Comparison of ENCODE assay signal across 22 cellular contexts in genomic region chr3:51928438-51928837, GRCh38. TPM values are rescaled to one million over a fixed set of nuclear protein-coding genes. Genes with fewer than 3 reads are reported as not detected.
DNase-seq lines count a peak whose midpoint lies in the region; ATAC-seq, FAIRE-seq and TF ChIP-seq lines count a peak whose summit lies in the region.
"Had no signal": no experiment of that assay in that cellular context is flagged by ENCODE, and none has a peak within 500 bp of the region (broad histone marks: within the 10 kb centered on the region; RNA-seq: fewer than 3 reads in every experiment).

No MANE protein-coding gene starts in this region.

- peak; percentile 44 for DNase-seq in activated CD8-positive, alpha-beta memory T cell treated with anti-CD3 and anti-CD28 coated beads, Interleukin-2, amount 50 U/mL, for 48 hours
- no peak for DNase-seq in activated CD8-positive, alpha-beta memory T cell treated with anti-CD3 and anti-CD28 coated beads, Interleukin-2, amount 50 U/mL, for 4 hours
- no peak for DNase-seq in HepG2 (ENCODE audit: low spot score)
- DNase-seq in stomach, result peak; percentile 18
- peak; percentile 36 for DNase-seq in ureter (ENCODE audit: low spot score)
- DNase-seq in prostate gland (ENCODE audit: low spot score), result no peak
- no peak for DNase-seq in CD14-positive monocyte (ENCODE audit: low spot score)
- DNase-seq in NOMO-1 treated with dmso at 0.1 percent for 144 hours (lab: John Stamatoyannopoulos, UW; ENCODE audit: unreplicated experiment), result no peak
- DNase-seq: 8988T, Calu3, DMS 273 treated with DMSO at 0.1 percent for 48 hours, DMS53, DND-41, EL, GOT3, H9 had no signal

- no peak for TF ChIP-seq RAD21 in HepG2 (CRISPR knock-in tag; IDR thresholded peaks at IDR 0.05)

- no peaks in the 10 kb centered on the region for H3K4me1 Mint-ChIP-seq in CD14-positive monocyte
- H3K4me1 Mint-ChIP-seq: H9 had no signal

- H3K4me3 ChIP-seq in HepG2 (replicated peaks in 1 of 3; ENCODE audit: insufficient read depth in 1 of 3, low read depth in 2 of 3, low read length in 3 of 3), result no peak overlapping the region
- H3K4me3 ChIP-seq in stomach, result no peak overlapping the region
- no peak overlapping the region for H3K4me3 ChIP-seq in prostate gland
- H3K4me3 ChIP-seq: BLaER1, GM12878 had no signal

- no peak for TF ChIP-seq CTCF in HepG2 (CRISPR knock-in tag; IDR thresholded peaks at IDR 0.05)
- TF ChIP-seq CTCF in stomach (IDR thresholded peaks at IDR 0.05), result no peak
- TF ChIP-seq CTCF in prostate gland (IDR thresholded peaks at IDR 0.05), result no peak
- TF ChIP-seq CTCF in CD14-positive monocyte (IDR thresholded peaks at IDR 0.05), result no peak

- H2AFZ ChIP-seq in HepG2 (ENCODE audit: low read length), result no peak overlapping the region

- H3K27me3 Mint-ChIP-seq in CD14-positive monocyte (ENCODE audit: low read depth in 3 of 3), result peaks cover 4 to 12% (median 5%) of the 10 kb centered on the region in 3 donors

- in situ Hi-C loops in HepG2 (cut with HindIII; ENCODE audit: extremely low pct_ligation_motif_present, low pct_unique_long_range_greater_than_20kb), result no loop called here

- no peak for FAIRE-seq in HepG2 (lab: Jason Lieb, UNC)
- FAIRE-seq: GM12878 had no signal

- POLR2A ChIA-PET in HepG2 (lab: Yijun Ruan, JAX), result no interaction called here

- H3K4me1 ChIP-seq in HepG2 (ENCODE audit: insufficient read depth, low read length) (no peaks in the 10 kb centered on the region), stomach (no peaks in the 10 kb centered on the region), prostate gland (replicated peaks) (no peaks in the 10 kb centered on the region)

- no peak for TF ChIP-seq EP300 in HepG2 (IDR thresholded peaks at IDR 0.05; ENCODE audit: low read depth in 2 of 2, low read length in 2 of 2)
- TF ChIP-seq EP300 in HepG2 (CRISPR knock-in tag; IDR thresholded peaks at IDR 0.05; ENCODE audit: borderline replicate concordance), result no peak
- TF ChIP-seq EP300 in stomach (IDR thresholded peaks at IDR 0.05), result no peak

- ATAC-seq in HepG2, result peak; percentile 25
- ATAC-seq: CD8-positive, alpha-beta T cell; GM12878 had no signal

- peaks cover 8 to 18% of the 10 kb centered on the region in 2 donors for H3K36me3 Mint-ChIP-seq in CD14-positive monocyte

- no peak overlapping the region for H3K27ac Mint-ChIP-seq in CD14-positive monocyte
- H3K27ac Mint-ChIP-seq: CD8-positive, alpha-beta T cell; H9 had no signal

- WGBS in HepG2 (ENCODE audit: low lambda C conversion rate), result 49% methylated on average over 6 of the region's 7 CpGs
- WGBS in stomach, 5 donors, result 92 to 96% (median 95%) methylated on average over 7 of the region's 7 CpGs
- 85% methylated on average over 7 of the region's 7 CpGs for WGBS in prostate gland

- no peak for TF ChIP-seq POLR2A in HepG2 (IDR thresholded peaks at IDR 0.05; ENCODE audit: insufficient read depth in 1 of 2, low read depth in 2 of 2, low read length in 2 of 2)
- TF ChIP-seq POLR2A in stomach (IDR thresholded peaks at IDR 0.05), result no peak
- TF ChIP-seq POLR2A in prostate gland (IDR thresholded peaks at IDR 0.05), result no peak

- H3K79me2 ChIP-seq in HepG2 (ENCODE audit: insufficient read depth, low read length), result no peaks in the 10 kb centered on the region

- intact Hi-C loops in HepG2 (cut with micrococcal nuclease; ENCODE audit: unreplicated experiment), result no loop called here
- intact Hi-C loops in stomach (cut with DNase I; ENCODE audit: low total_unique reads), result no loop called here
- intact Hi-C loops in prostate gland (cut with DNase I), result no loop called here
- intact Hi-C loops in CD14-positive monocyte (cut with micrococcal nuclease), result no loop called here

- H3K27me3 ChIP-seq in HepG2 (ENCODE audit: control insufficient read depth in 1 of 2, insufficient read depth in 2 of 2, low read length in 2 of 2) (no peaks in the 10 kb centered on the region), stomach (no peaks in the 10 kb centered on the region), prostate gland (replicated peaks; ENCODE audit: insufficient read depth) (no peaks in the 10 kb centered on the region)
- H3K27me3 ChIP-seq: BLaER1 had no signal

- H3K4me2 ChIP-seq in HepG2 (ENCODE audit: low read depth, low read length), result no peak overlapping the region

- H3K9ac ChIP-seq in HepG2 (ENCODE audit: insufficient read depth, low read depth, low read length), result no peak overlapping the region
- H3K9ac ChIP-seq: BLaER1 had no signal

- peaks cover 0 to 5% (median 0%) of the 10 kb centered on the region in 7 donors for H3K9me3 Mint-ChIP-seq in CD14-positive monocyte
- H3K9me3 Mint-ChIP-seq: CD8-positive, alpha-beta T cell; H9 had no signal

- no TSS peak for BruUV-seq in HepG2 (replicated peaks; lab: Mats Ljungman, UMichigan)

- H3K27ac ChIP-seq in HepG2 (ENCODE audit: extremely low read length, insufficient read depth, low read length) (no peak overlapping the region), stomach (no peak overlapping the region), prostate gland (no peak overlapping the region)
- H3K27ac ChIP-seq: BLaER1 had no signal

- H3K36me3 ChIP-seq in HepG2 (replicated peaks in 1 of 2; ENCODE audit: control insufficient read depth in 1 of 2, insufficient read depth in 2 of 2, low read length in 2 of 2), result peaks cover 0 to 7% of the 10 kb centered on the region in 2 experiments; a peak in 3 of 5 replicates
- H3K36me3 ChIP-seq in stomach, result peaks cover 2 to 29% (median 18%) of the 10 kb centered on the region in 4 donors
- no peaks in the 10 kb centered on the region for H3K36me3 ChIP-seq in prostate gland

- CTCF ChIA-PET in HepG2 (lab: Yijun Ruan, JAX; ENCODE audit: low intra/inter-chr PET ratio, low total read pairs), result no interaction called here

- H3K9me3 ChIP-seq in HepG2 (ENCODE audit: low read length) (no peaks in the 10 kb centered on the region), stomach (no peaks in the 10 kb centered on the region), prostate gland (no peaks in the 10 kb centered on the region)
- H3K9me3 ChIP-seq: BLaER1 had no signal

- H4K20me1 ChIP-seq in HepG2 (ENCODE audit: insufficient read depth, low read length), result no peaks in the 10 kb centered on the region

- H3K4me3 Mint-ChIP-seq in CD14-positive monocyte, result no peak overlapping the region
- H3K4me3 Mint-ChIP-seq: CD8-positive, alpha-beta T cell; H9 had no signal

RNA-seq across cellular contexts. Expression of gene RRP9, which starts 13.3 kb away (rescaled TPM):
- total RNA-seq in HepG2 (2016; rRNA removed; fragmentation: Illumina TruSeq; extraction: Trizol), result 39.4 and 44.0 TPM in 2 replicates
- total RNA-seq in HepG2 (2016; cell fraction: cytosol; rRNA removed; fragmentation: Illumina TruSeq; extraction: Trizol; ENCODE audit: low read depth), result 6.2 and 7.8 TPM in 2 replicates
- total RNA-seq in HepG2 (2016; cell fraction: insoluble cytoplasmic fraction; rRNA removed; fragmentation: Illumina TruSeq; extraction: Trizol), result 38.4 and 46.4 TPM in 2 replicates
- 10.0 and 10.2 TPM in 2 replicates for total RNA-seq in HepG2 (2016; cell fraction: membrane; rRNA removed; fragmentation: Illumina TruSeq; extraction: Trizol)
- total RNA-seq in HepG2 (2016; cell fraction: nucleus; rRNA removed; fragmentation: Illumina TruSeq; extraction: Trizol), result 21.0 and 22.3 TPM in 2 replicates
- 14.8 and 18.4 TPM in 2 replicates for polyA plus RNA-seq in HepG2 (2011; rRNA removed)
- 13.9 and 19.4 TPM in 2 replicates for polyA plus RNA-seq in HepG2 (2011; cell fraction: cytosol; rRNA removed)
- polyA plus RNA-seq in HepG2 (2011; cell fraction: nucleus; rRNA removed), result 42.5 and 45.1 TPM in 2 replicates
- polyA plus RNA-seq in HepG2 (2012), result 14.6 and 19.9 TPM in 2 replicates
- polyA plus RNA-seq in HepG2 (2016; cell fraction: cytosol; fragmentation: Illumina TruSeq; extraction: Trizol; ENCODE audit: low read depth), result 5.6 and 5.7 TPM in 2 replicates
- polyA plus RNA-seq in HepG2 (2016; cell fraction: insoluble cytoplasmic fraction; fragmentation: Illumina TruSeq; extraction: Trizol; ENCODE audit: low read depth), result 36.5 and 39.9 TPM in 2 replicates
- polyA plus RNA-seq in HepG2 (2016; cell fraction: membrane; fragmentation: Illumina TruSeq; extraction: Trizol; ENCODE audit: low read depth), result 7.6 and 8.2 TPM in 2 replicates
- 51.2 and 56.8 TPM in 2 replicates for polyA plus RNA-seq in HepG2 (2016; cell fraction: nucleus; fragmentation: Illumina TruSeq; extraction: Trizol; ENCODE audit: insufficient read depth, low read depth)
- 24.9 and 39.6 TPM in 2 replicates for polyA minus RNA-seq in HepG2 (2011; rRNA and poly(A)+ RNA removed; ENCODE audit: low replicate concordance)
- 10.6 and 12.4 TPM in 2 replicates for polyA minus RNA-seq in HepG2 (2011; cell fraction: cytosol; rRNA and poly(A)+ RNA removed)
- 4.5 and 4.8 TPM in 2 replicates for polyA minus RNA-seq in HepG2 (2011; cell fraction: nucleus; rRNA and poly(A)+ RNA removed)
- total RNA-seq in stomach, result 10 to 100 TPM in 4 of 5 donors, 1 to 10 TPM in 1; 3.2 to 13.5 (median 11.7) TPM
- 10 to 100 TPM; 15.0 to 21.0 (median 18.4) TPM for polyA plus RNA-seq in stomach
- total RNA-seq in ureter, result 28.2 TPM
- total RNA-seq in prostate gland, result 10 to 100 TPM; 14.9 to 18.6 TPM
- polyA plus RNA-seq in CD14-positive monocyte, result 10 to 100 TPM in 1 of 2 donors, 1 to 10 TPM in 1; 6.7 to 10.4 TPM

RNA-seq across cellular contexts. Expression of gene PARP3, which starts 13.7 kb away (rescaled TPM):
- 7.7 and 11.2 TPM in 2 replicates for total RNA-seq in HepG2 (2016; rRNA removed; fragmentation: Illumina TruSeq; extraction: Trizol)
- 4.4 and 5.3 TPM in 2 replicates for total RNA-seq in HepG2 (2016; cell fraction: cytosol; rRNA removed; fragmentation: Illumina TruSeq; extraction: Trizol; ENCODE audit: low read depth)
- total RNA-seq in HepG2 (2016; cell fraction: insoluble cytoplasmic fraction; rRNA removed; fragmentation: Illumina TruSeq; extraction: Trizol), result 6.8 and 10.6 TPM in 2 replicates
- 10.0 and 10.4 TPM in 2 replicates for total RNA-seq in HepG2 (2016; cell fraction: membrane; rRNA removed; fragmentation: Illumina TruSeq; extraction: Trizol)
- 10.2 and 13.8 TPM in 2 replicates for total RNA-seq in HepG2 (2016; cell fraction: nucleus; rRNA removed; fragmentation: Illumina TruSeq; extraction: Trizol)
- 21.5 and 24.0 TPM in 2 replicates for polyA plus RNA-seq in HepG2 (2011; rRNA removed)
- 11.3 and 15.3 TPM in 2 replicates for polyA plus RNA-seq in HepG2 (2011; cell fraction: cytosol; rRNA removed)
- polyA plus RNA-seq in HepG2 (2011; cell fraction: nucleus; rRNA removed), result 122 and 127 TPM in 2 replicates
- 13.0 and 15.1 TPM in 2 replicates for polyA plus RNA-seq in HepG2 (2012)
- 4.9 and 6.1 TPM in 2 replicates for polyA plus RNA-seq in HepG2 (2016; cell fraction: cytosol; fragmentation: Illumina TruSeq; extraction: Trizol; ENCODE audit: low read depth)
- 7.2 and 10.0 TPM in 2 replicates for polyA plus RNA-seq in HepG2 (2016; cell fraction: insoluble cytoplasmic fraction; fragmentation: Illumina TruSeq; extraction: Trizol; ENCODE audit: low read depth)
- polyA plus RNA-seq in HepG2 (2016; cell fraction: membrane; fragmentation: Illumina TruSeq; extraction: Trizol; ENCODE audit: low read depth), result 9.7 and 11.0 TPM in 2 replicates
- 32.8 and 38.7 TPM in 2 replicates for polyA plus RNA-seq in HepG2 (2016; cell fraction: nucleus; fragmentation: Illumina TruSeq; extraction: Trizol; ENCODE audit: insufficient read depth, low read depth)
- 11.0 and 13.9 TPM in 2 replicates for polyA minus RNA-seq in HepG2 (2011; rRNA and poly(A)+ RNA removed; ENCODE audit: low replicate concordance)
- 4.7 and 10.5 TPM in 2 replicates for polyA minus RNA-seq in HepG2 (2011; cell fraction: cytosol; rRNA and poly(A)+ RNA removed)
- 12.6 and 14.9 TPM in 2 replicates for polyA minus RNA-seq in HepG2 (2011; cell fraction: nucleus; rRNA and poly(A)+ RNA removed)
- total RNA-seq in stomach, result 10 to 100 TPM; 14.3 to 39.7 (median 25.0) TPM
- 10 to 100 TPM; 10.6 to 14.0 (median 10.7) TPM for polyA plus RNA-seq in stomach
- total RNA-seq in ureter, result 48.5 TPM
- 10 to 100 TPM; 22.0 to 45.9 TPM for total RNA-seq in prostate gland
- polyA plus RNA-seq in CD14-positive monocyte, result 1 to 10 TPM; 1.2 to 1.7 TPM

RNA-seq across cellular contexts. Expression of gene IQCF1, which starts 25.3 kb away (rescaled TPM):
- total RNA-seq in HepG2 (2016; rRNA removed; fragmentation: Illumina TruSeq; extraction: Trizol), result not detected in 2 replicates
- not detected in 2 replicates for total RNA-seq in HepG2 (2016; cell fraction: cytosol; rRNA removed; fragmentation: Illumina TruSeq; extraction: Trizol; ENCODE audit: low read depth)
- total RNA-seq in HepG2 (2016; cell fraction: insoluble cytoplasmic fraction; rRNA removed; fragmentation: Illumina TruSeq; extraction: Trizol), result not detected in 2 replicates
- total RNA-seq in HepG2 (2016; cell fraction: membrane; rRNA removed; fragmentation: Illumina TruSeq; extraction: Trizol), result not detected in 2 replicates
- not detected in 2 replicates for total RNA-seq in HepG2 (2016; cell fraction: nucleus; rRNA removed; fragmentation: Illumina TruSeq; extraction: Trizol)
- not detected in 2 replicates for polyA plus RNA-seq in HepG2 (2011; rRNA removed)
- not detected in 2 replicates for polyA plus RNA-seq in HepG2 (2011; cell fraction: cytosol; rRNA removed)
- polyA plus RNA-seq in HepG2 (2011; cell fraction: nucleus; rRNA removed), result not detected in 2 replicates
- polyA plus RNA-seq in HepG2 (2012), result not detected in 2 replicates
- not detected in 2 replicates for polyA plus RNA-seq in HepG2 (2016; cell fraction: cytosol; fragmentation: Illumina TruSeq; extraction: Trizol; ENCODE audit: low read depth)
- polyA plus RNA-seq in HepG2 (2016; cell fraction: insoluble cytoplasmic fraction; fragmentation: Illumina TruSeq; extraction: Trizol; ENCODE audit: low read depth), result not detected in 2 replicates
- polyA plus RNA-seq in HepG2 (2016; cell fraction: membrane; fragmentation: Illumina TruSeq; extraction: Trizol; ENCODE audit: low read depth), result not detected in 2 replicates
- polyA plus RNA-seq in HepG2 (2016; cell fraction: nucleus; fragmentation: Illumina TruSeq; extraction: Trizol; ENCODE audit: insufficient read depth, low read depth), result not detected in 2 replicates
- not detected in 2 replicates for polyA minus RNA-seq in HepG2 (2011; rRNA and poly(A)+ RNA removed; ENCODE audit: low replicate concordance)
- not detected in 2 replicates for polyA minus RNA-seq in HepG2 (2011; cell fraction: cytosol; rRNA and poly(A)+ RNA removed)
- polyA minus RNA-seq in HepG2 (2011; cell fraction: nucleus; rRNA and poly(A)+ RNA removed), result not detected in 2 replicates
- not detected for total RNA-seq in stomach
- not detected for polyA plus RNA-seq in stomach
- total RNA-seq in ureter, result not detected
- 1 to 10 TPM in 1 of 2 donors, not detected in 1; 4.5 TPM for total RNA-seq in prostate gland
- not detected for polyA plus RNA-seq in CD14-positive monocyte
- total RNA-seq: A673; Calu3; CD8-positive, alpha-beta T cell; G401; GM12878; H9 had no signal
- polyA plus RNA-seq: AG04450, GM12878 had no signal

RNA-seq across cellular contexts. Expression of gene GPR62, which starts 26.7 kb away (rescaled TPM):
- total RNA-seq in HepG2 (2016; rRNA removed; fragmentation: Illumina TruSeq; extraction: Trizol) (not detected in 2 replicates), stomach (not detected), ureter (0.57 TPM), prostate gland (under 1 TPM; 0.41 to 0.97 TPM)
- total RNA-seq in HepG2 (2016; cell fraction: cytosol; rRNA removed; fragmentation: Illumina TruSeq; extraction: Trizol; ENCODE audit: low read depth), result not detected in 2 replicates
- total RNA-seq in HepG2 (2016; cell fraction: insoluble cytoplasmic fraction; rRNA removed; fragmentation: Illumina TruSeq; extraction: Trizol), result not detected in 2 replicates
- total RNA-seq in HepG2 (2016; cell fraction: membrane; rRNA removed; fragmentation: Illumina TruSeq; extraction: Trizol), result not detected in 2 replicates
- not detected in 2 replicates for total RNA-seq in HepG2 (2016; cell fraction: nucleus; rRNA removed; fragmentation: Illumina TruSeq; extraction: Trizol)
- polyA plus RNA-seq in HepG2 (2011; rRNA removed) (not detected in 2 replicates), stomach (under 1 TPM in 1 of 3 donors, not detected in 2; 0.25 TPM), CD14-positive monocyte (not detected)
- polyA plus RNA-seq in HepG2 (2011; cell fraction: cytosol; rRNA removed), result not detected in 2 replicates
- 0.17 and 0.24 TPM in 2 replicates for polyA plus RNA-seq in HepG2 (2011; cell fraction: nucleus; rRNA removed)
- 0.09 TPM in 1 of 2 replicates, not detected in the other for polyA plus RNA-seq in HepG2 (2012)
- not detected in 2 replicates for polyA plus RNA-seq in HepG2 (2016; cell fraction: cytosol; fragmentation: Illumina TruSeq; extraction: Trizol; ENCODE audit: low read depth)
- polyA plus RNA-seq in HepG2 (2016; cell fraction: insoluble cytoplasmic fraction; fragmentation: Illumina TruSeq; extraction: Trizol; ENCODE audit: low read depth), result not detected in 2 replicates
- not detected in 2 replicates for polyA plus RNA-seq in HepG2 (2016; cell fraction: membrane; fragmentation: Illumina TruSeq; extraction: Trizol; ENCODE audit: low read depth)
- polyA plus RNA-seq in HepG2 (2016; cell fraction: nucleus; fragmentation: Illumina TruSeq; extraction: Trizol; ENCODE audit: insufficient read depth, low read depth), result not detected in 2 replicates
- 0.14 TPM in 1 of 2 replicates, not detected in the other for polyA minus RNA-seq in HepG2 (2011; rRNA and poly(A)+ RNA removed; ENCODE audit: low replicate concordance)
- polyA minus RNA-seq in HepG2 (2011; cell fraction: cytosol; rRNA and poly(A)+ RNA removed), result not detected in 2 replicates
- 0.25 TPM in 1 of 2 replicates, not detected in the other for polyA minus RNA-seq in HepG2 (2011; cell fraction: nucleus; rRNA and poly(A)+ RNA removed)
- total RNA-seq: A673; Calu3; CD8-positive, alpha-beta T cell; G401; GM12878 had no signal
- polyA plus RNA-seq: AG04450, GM12878 had no signal

RNA-seq across cellular contexts. Expression of gene PCBP4, which starts 38.8 kb away (rescaled TPM):
- total RNA-seq in HepG2 (2016; rRNA removed; fragmentation: Illumina TruSeq; extraction: Trizol), result 32.5 and 36.8 TPM in 2 replicates
- 26.7 and 28.9 TPM in 2 replicates for total RNA-seq in HepG2 (2016; cell fraction: cytosol; rRNA removed; fragmentation: Illumina TruSeq; extraction: Trizol; ENCODE audit: low read depth)
- 31.0 and 37.9 TPM in 2 replicates for total RNA-seq in HepG2 (2016; cell fraction: insoluble cytoplasmic fraction; rRNA removed; fragmentation: Illumina TruSeq; extraction: Trizol)
- total RNA-seq in HepG2 (2016; cell fraction: membrane; rRNA removed; fragmentation: Illumina TruSeq; extraction: Trizol), result 44.9 and 54.5 TPM in 2 replicates
- total RNA-seq in HepG2 (2016; cell fraction: nucleus; rRNA removed; fragmentation: Illumina TruSeq; extraction: Trizol), result 17.4 and 21.9 TPM in 2 replicates
- 51.3 and 58.9 TPM in 2 replicates for polyA plus RNA-seq in HepG2 (2011; rRNA removed)
- polyA plus RNA-seq in HepG2 (2011; cell fraction: cytosol; rRNA removed), result 33.8 and 49.2 TPM in 2 replicates
- 143 and 178 TPM in 2 replicates for polyA plus RNA-seq in HepG2 (2011; cell fraction: nucleus; rRNA removed)
- 14.2 and 28.3 TPM in 2 replicates for polyA plus RNA-seq in HepG2 (2012)
- 36.6 and 43.0 TPM in 2 replicates for polyA plus RNA-seq in HepG2 (2016; cell fraction: cytosol; fragmentation: Illumina TruSeq; extraction: Trizol; ENCODE audit: low read depth)
- polyA plus RNA-seq in HepG2 (2016; cell fraction: insoluble cytoplasmic fraction; fragmentation: Illumina TruSeq; extraction: Trizol; ENCODE audit: low read depth), result 42.3 and 45.0 TPM in 2 replicates
- polyA plus RNA-seq in HepG2 (2016; cell fraction: membrane; fragmentation: Illumina TruSeq; extraction: Trizol; ENCODE audit: low read depth), result 49.2 and 54.4 TPM in 2 replicates
- 57.5 and 60.6 TPM in 2 replicates for polyA plus RNA-seq in HepG2 (2016; cell fraction: nucleus; fragmentation: Illumina TruSeq; extraction: Trizol; ENCODE audit: insufficient read depth, low read depth)
- polyA minus RNA-seq in HepG2 (2011; rRNA and poly(A)+ RNA removed; ENCODE audit: low replicate concordance), result 19.8 and 51.2 TPM in 2 replicates
- 15.7 and 19.8 TPM in 2 replicates for polyA minus RNA-seq in HepG2 (2011; cell fraction: cytosol; rRNA and poly(A)+ RNA removed)
- polyA minus RNA-seq in HepG2 (2011; cell fraction: nucleus; rRNA and poly(A)+ RNA removed), result 12.0 and 15.7 TPM in 2 replicates
- total RNA-seq in stomach, result 100 to 1,000 TPM in 1 of 5 donors, 10 to 100 TPM in 4; 12.5 to 122 (median 25.1) TPM
- 10 to 100 TPM; 26.5 to 54.9 (median 33.5) TPM for polyA plus RNA-seq in stomach
- total RNA-seq in ureter, result 40.8 TPM
- total RNA-seq in prostate gland, result 10 to 100 TPM; 74.0 to 74.1 TPM
- under 1 TPM; 0.09 to 0.22 TPM for polyA plus RNA-seq in CD14-positive monocyte

Comparison
In these comparisons a context has a peak if more than half of its experiments do, and no peak if none do; other contexts are left out.
1. DNase-seq: peak in activated CD8-positive, alpha-beta memory T cell treated with anti-CD3 and anti-CD28 coated beads, Interleukin-2, amount 50 U/mL, for 48 hours (single experiment), stomach (single experiment) and ureter (single experiment); none in activated CD8-positive, alpha-beta memory T cell treated with anti-CD3 and anti-CD28 coated beads, Interleukin-2, amount 50 U/mL, for 4 hours (single experiment), HepG2 (single experiment), prostate gland (single experiment), CD14-positive monocyte (single experiment) and NOMO-1 treated with dmso at 0.1 percent for 144 hours (single experiment).